ENCODE assay signal across 12 cellular contexts in the genomic region with DNA sequence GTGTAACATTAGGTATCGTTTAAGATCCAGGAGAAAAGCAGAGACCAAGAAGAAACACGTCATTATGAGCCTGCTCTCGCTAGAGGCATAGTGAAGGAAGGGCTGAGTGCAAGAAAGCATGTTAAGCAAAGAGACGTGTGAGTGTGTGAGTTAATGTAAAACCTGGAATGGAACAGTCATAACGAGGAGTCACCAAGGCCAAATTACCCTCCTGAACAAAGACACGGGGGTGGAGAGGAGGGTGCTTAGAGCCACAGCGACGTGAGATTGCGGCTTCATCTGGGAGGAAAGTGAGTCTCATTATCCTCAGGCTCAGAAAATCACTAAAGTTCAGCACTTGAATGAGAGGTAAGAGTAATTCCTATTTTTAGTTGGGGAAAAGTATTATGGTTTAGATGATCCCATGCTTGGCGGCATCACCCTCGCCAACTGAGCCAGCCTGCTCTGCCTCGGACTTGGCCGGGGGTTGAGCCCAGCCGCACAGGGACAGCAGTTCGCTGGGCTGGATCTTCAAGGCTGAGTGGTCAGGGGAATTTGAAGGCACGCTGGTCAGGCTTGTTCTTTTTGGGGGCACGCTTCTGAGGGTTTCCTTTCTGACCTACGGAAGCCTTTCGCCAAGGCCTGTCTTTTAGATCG.
DNase-seq lines count a peak whose midpoint lies in the region; ATAC-seq and TF ChIP-seq lines count a peak whose summit lies in the region.
"Had no signal": no experiment of that assay in that cellular context is flagged by ENCODE, and none has a peak within 500 bp of the region (broad histone marks: within the 10 kb centered on the region; RNA-seq: fewer than 3 reads in every experiment).

No MANE protein-coding gene starts in this region.

- H3K4me1 ChIP-seq in endodermal cell (ENCODE audit: control insufficient read depth, insufficient read depth, low read length): no peaks in the 10 kb centered on the region
- H3K4me1 ChIP-seq: colonic mucosa had no signal

- H3K4me3 ChIP-seq in endodermal cell (ENCODE audit: low read length): no peak overlapping the region
- H3K4me3 ChIP-seq: colonic mucosa had no signal

- peak in 1 of 2 donors; percentile 49 for ATAC-seq in activated T-cell treated with anti-CD3 and anti-CD28 coated beads, Interleukin-2, amount 50 U/mL, for 72 hours (replicated peaks in 1 of 2)
- peak; percentile 71 for ATAC-seq in HG02763 (IDR thresholded peaks at IDR 0.05; ENCODE audit: unreplicated experiment)
- ATAC-seq: natural killer cell treated with Interleukin-12 subunit alpha and Interleukin-12 subunit beta and Interleukin-15 and Interleukin-18, amount 100 ng/mL, for 72 hours had no signal

- H3K36me3 Mint-ChIP-seq in activated T-cell treated with anti-CD3 and anti-CD28 coated beads, Interleukin-2, amount 50 U/mL, for 72 hours (ENCODE audit: insufficient read depth in 2 of 2): peaks cover 13 to 28% of the 10 kb centered on the region in 2 donors
- H3K36me3 Mint-ChIP-seq in endodermal cell (ENCODE audit: low read depth): peaks cover 72% of the 10 kb centered on the region

- peaks cover 16% of the 10 kb centered on the region for H3K9me3 ChIP-seq in endodermal cell (ENCODE audit: control insufficient read depth, low read length)
- H3K9me3 ChIP-seq: colonic mucosa had no signal

- WGBS in endodermal cell (ENCODE audit: insufficient coverage in 1 of 2, insufficient read length in 1 of 2), 2 experiments: 89 to 92% methylated on average over 16 to 20 of the region's 20 CpGs

- H3K27me3 Mint-ChIP-seq in activated T-cell treated with anti-CD3 and anti-CD28 coated beads, Interleukin-2, amount 50 U/mL, for 72 hours (ENCODE audit: low read depth): no peaks in the 10 kb centered on the region
- H3K27me3 Mint-ChIP-seq in endodermal cell (ENCODE audit: insufficient read depth): no peaks in the 10 kb centered on the region
- H3K27me3 Mint-ChIP-seq: natural killer cell treated with Interleukin-12 subunit alpha and Interleukin-12 subunit beta and Interleukin-15 and Interleukin-18, amount 100 ng/mL, for 72 hours had no signal

- peak overlapping the region; percentile 88 for H3K27ac Mint-ChIP-seq in activated T-cell treated with anti-CD3 and anti-CD28 coated beads, Interleukin-2, amount 50 U/mL, for 72 hours
- H3K27ac Mint-ChIP-seq in endodermal cell: no peak overlapping the region
- H3K27ac Mint-ChIP-seq: natural killer cell treated with Interleukin-12 subunit alpha and Interleukin-12 subunit beta and Interleukin-15 and Interleukin-18, amount 100 ng/mL, for 72 hours had no signal

- H3K9me3 Mint-ChIP-seq in activated T-cell treated with anti-CD3 and anti-CD28 coated beads, Interleukin-2, amount 50 U/mL, for 72 hours: peaks cover 0 to 5% of the 10 kb centered on the region in 2 donors
- H3K9me3 Mint-ChIP-seq in endodermal cell: peaks cover 4% of the 10 kb centered on the region
- H3K9me3 Mint-ChIP-seq: natural killer cell treated with Interleukin-12 subunit alpha and Interleukin-12 subunit beta and Interleukin-15 and Interleukin-18, amount 100 ng/mL, for 72 hours had no signal

- no peak overlapping the region for H3K4me3 Mint-ChIP-seq in activated T-cell treated with anti-CD3 and anti-CD28 coated beads, Interleukin-2, amount 50 U/mL, for 72 hours
- no peak overlapping the region for H3K4me3 Mint-ChIP-seq in endodermal cell
- H3K4me3 Mint-ChIP-seq: natural killer cell treated with Interleukin-12 subunit alpha and Interleukin-12 subunit beta and Interleukin-15 and Interleukin-18, amount 100 ng/mL, for 72 hours had no signal

- peaks cover 45% of the 10 kb centered on the region for H3K36me3 ChIP-seq in endodermal cell (ENCODE audit: control insufficient read depth, insufficient read depth, low read length)
- H3K36me3 ChIP-seq: colonic mucosa had no signal

- no peak for DNase-seq in activated T-cell treated with anti-CD3 and anti-CD28 coated beads, Interleukin-2, amount 50 U/mL, for 72 hours
- DNase-seq in activated T-cell treated with anti-CD3 and anti-CD28 coated beads, Interleukin-2, amount 50 U/mL, for 1 hour: no peak
- DNase-seq in endodermal cell: peak; percentile 53
- peak; percentile 23 for DNase-seq in stimulated activated CD8-positive, alpha-beta memory T cell treated with anti-CD3 and anti-CD28 coated beads, Interleukin-4, amount 100 ng/mL, for 48 hours
- DNase-seq in HT-29 (ENCODE audit: low spot score): no peak
- no peak for DNase-seq in NCI-H2029 treated with DMSO at 0.1 percent for 48 hours (lab: John Stamatoyannopoulos, UW)
- DNase-seq in DMS53 treated with DMSO at 0.1 percent for 48 hours (lab: John Stamatoyannopoulos, UW; ENCODE audit: unreplicated experiment): no peak
- DNase-seq: activated CD4-positive, alpha-beta T cell treated with anti-CD3 and anti-CD28 coated beads for 4 hours; colonic mucosa; SW 1271 had no signal

- TF ChIP-seq CTCF in endodermal cell (conservative IDR thresholded peaks at IDR 0.05): no peak

- H3K27me3 ChIP-seq in endodermal cell (ENCODE audit: control insufficient read depth, insufficient read depth, low read length, poor library complexity, severe bottlenecking): no peaks in the 10 kb centered on the region
- H3K27me3 ChIP-seq: colonic mucosa had no signal

- H3K27ac ChIP-seq in endodermal cell (ENCODE audit: low read depth, low read length): no peak overlapping the region
- H3K27ac ChIP-seq: colonic mucosa had no signal

- H3K9ac ChIP-seq in endodermal cell (ENCODE audit: extremely low read depth, low read length, poor library complexity, severe bottlenecking): no peak overlapping the region

- peaks cover 30% of the 10 kb centered on the region for H3K4me1 Mint-ChIP-seq in activated T-cell treated with anti-CD3 and anti-CD28 coated beads, Interleukin-2, amount 50 U/mL, for 72 hours (ENCODE audit: low read depth)
- no peaks in the 10 kb centered on the region for H3K4me1 Mint-ChIP-seq in endodermal cell

Comparison
In these comparisons a context has a peak if more than half of its experiments do, and no peak if none do; other contexts are left out.
1. DNase-seq: peak in endodermal cell (single experiment) and stimulated activated CD8-positive, alpha-beta memory T cell treated with anti-CD3 and anti-CD28 coated beads, Interleukin-4, amount 100 ng/mL, for 48 hours (single experiment); none in activated T-cell treated with anti-CD3 and anti-CD28 coated beads, Interleukin-2, amount 50 U/mL, for 72 hours (0 of 2), activated T-cell treated with anti-CD3 and anti-CD28 coated beads, Interleukin-2, amount 50 U/mL, for 1 hour (single experiment), HT-29 (single experiment), NCI-H2029 treated with DMSO at 0.1 percent for 48 hours (single experiment) and DMS53 treated with DMSO at 0.1 percent for 48 hours (single experiment).